ENCODE assay signal across 2 cellular contexts in the genomic region with DNA sequence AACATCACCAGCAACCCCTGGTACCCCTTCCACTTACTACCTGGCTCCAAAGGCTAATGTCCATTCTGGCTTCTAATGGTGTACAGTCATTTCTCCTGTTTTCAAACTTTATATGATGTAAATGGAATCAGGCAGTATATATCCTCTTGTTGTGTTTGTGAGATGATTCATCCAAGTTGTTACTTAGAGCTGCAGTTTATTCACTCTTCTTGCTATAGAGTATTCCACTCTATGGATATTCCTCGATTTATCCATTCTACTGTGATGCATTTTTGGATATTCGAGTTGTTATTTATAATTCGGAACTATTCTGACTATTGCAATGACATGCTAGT.
TF ChIP-seq lines count a peak whose summit lies in the region.

No MANE protein-coding gene starts in this region.

TF ChIP-seq in A549, 52 proteins besides CTCF, POLR2A, EP300 and RAD21:
- TF ChIP-seq, protein P1, sequence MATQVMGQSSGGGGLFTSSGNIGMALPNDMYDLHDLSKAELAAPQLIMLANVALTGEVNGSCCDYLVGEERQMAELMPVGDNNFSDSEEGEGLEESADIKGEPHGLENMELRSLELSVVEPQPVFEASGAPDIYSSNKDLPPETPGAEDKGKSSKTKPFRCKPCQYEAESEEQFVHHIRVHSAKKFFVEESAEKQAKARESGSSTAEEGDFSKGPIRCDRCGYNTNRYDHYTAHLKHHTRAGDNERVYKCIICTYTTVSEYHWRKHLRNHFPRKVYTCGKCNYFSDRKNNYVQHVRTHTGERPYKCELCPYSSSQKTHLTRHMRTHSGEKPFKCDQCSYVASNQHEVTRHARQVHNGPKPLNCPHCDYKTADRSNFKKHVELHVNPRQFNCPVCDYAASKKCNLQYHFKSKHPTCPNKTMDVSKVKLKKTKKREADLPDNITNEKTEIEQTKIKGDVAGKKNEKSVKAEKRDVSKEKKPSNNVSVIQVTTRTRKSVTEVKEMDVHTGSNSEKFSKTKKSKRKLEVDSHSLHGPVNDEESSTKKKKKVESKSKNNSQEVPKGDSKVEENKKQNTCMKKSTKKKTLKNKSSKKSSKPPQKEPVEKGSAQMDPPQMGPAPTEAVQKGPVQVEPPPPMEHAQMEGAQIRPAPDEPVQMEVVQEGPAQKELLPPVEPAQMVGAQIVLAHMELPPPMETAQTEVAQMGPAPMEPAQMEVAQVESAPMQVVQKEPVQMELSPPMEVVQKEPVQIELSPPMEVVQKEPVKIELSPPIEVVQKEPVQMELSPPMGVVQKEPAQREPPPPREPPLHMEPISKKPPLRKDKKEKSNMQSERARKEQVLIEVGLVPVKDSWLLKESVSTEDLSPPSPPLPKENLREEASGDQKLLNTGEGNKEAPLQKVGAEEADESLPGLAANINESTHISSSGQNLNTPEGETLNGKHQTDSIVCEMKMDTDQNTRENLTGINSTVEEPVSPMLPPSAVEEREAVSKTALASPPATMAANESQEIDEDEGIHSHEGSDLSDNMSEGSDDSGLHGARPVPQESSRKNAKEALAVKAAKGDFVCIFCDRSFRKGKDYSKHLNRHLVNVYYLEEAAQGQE (IDR thresholded peaks at IDR 0.05): no peak
- TF ChIP-seq, protein P2, sequence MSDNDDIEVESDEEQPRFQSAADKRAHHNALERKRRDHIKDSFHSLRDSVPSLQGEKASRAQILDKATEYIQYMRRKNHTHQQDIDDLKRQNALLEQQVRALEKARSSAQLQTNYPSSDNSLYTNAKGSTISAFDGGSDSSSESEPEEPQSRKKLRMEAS (IDR thresholded peaks at IDR 0.05): no peak
- TF ChIP-seq, protein P3, sequence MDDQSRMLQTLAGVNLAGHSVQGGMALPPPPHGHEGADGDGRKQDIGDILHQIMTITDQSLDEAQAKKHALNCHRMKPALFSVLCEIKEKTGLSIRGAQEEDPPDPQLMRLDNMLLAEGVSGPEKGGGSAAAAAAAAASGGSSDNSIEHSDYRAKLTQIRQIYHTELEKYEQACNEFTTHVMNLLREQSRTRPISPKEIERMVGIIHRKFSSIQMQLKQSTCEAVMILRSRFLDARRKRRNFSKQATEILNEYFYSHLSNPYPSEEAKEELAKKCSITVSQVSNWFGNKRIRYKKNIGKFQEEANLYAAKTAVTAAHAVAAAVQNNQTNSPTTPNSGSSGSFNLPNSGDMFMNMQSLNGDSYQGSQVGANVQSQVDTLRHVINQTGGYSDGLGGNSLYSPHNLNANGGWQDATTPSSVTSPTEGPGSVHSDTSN (IDR thresholded peaks at IDR 0.05): no peak
- no peak for TF ChIP-seq HDAC2 (IDR thresholded peaks at IDR 0.05)
- TF ChIP-seq POLR2AphosphoS2 (conservative IDR thresholded peaks at IDR 0.05; ENCODE audit: low read length): no peak
- TF ChIP-seq CHD4 (IDR thresholded peaks at IDR 0.05; ENCODE audit: borderline replicate concordance): no peak
- TF ChIP-seq KDM5A (IDR thresholded peaks at IDR 0.05): no peak
- no peak for TF ChIP-seq ZSCAN20 (CRISPR knock-in tag; IDR thresholded peaks at IDR 0.05)
- TF ChIP-seq, protein P4, sequence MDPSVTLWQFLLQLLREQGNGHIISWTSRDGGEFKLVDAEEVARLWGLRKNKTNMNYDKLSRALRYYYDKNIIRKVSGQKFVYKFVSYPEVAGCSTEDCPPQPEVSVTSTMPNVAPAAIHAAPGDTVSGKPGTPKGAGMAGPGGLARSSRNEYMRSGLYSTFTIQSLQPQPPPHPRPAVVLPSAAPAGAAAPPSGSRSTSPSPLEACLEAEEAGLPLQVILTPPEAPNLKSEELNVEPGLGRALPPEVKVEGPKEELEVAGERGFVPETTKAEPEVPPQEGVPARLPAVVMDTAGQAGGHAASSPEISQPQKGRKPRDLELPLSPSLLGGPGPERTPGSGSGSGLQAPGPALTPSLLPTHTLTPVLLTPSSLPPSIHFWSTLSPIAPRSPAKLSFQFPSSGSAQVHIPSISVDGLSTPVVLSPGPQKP (IDR thresholded peaks at IDR 0.05; ENCODE audit: low read depth, low read length): no peak
- TF ChIP-seq NPAS2 (CRISPR knock-in tag; IDR thresholded peaks at IDR 0.05; ENCODE audit: borderline replicate concordance): no peak
- TF ChIP-seq EHMT2 (IDR thresholded peaks at IDR 0.05; ENCODE audit: low read depth): no peak
- TF ChIP-seq, protein P5, sequence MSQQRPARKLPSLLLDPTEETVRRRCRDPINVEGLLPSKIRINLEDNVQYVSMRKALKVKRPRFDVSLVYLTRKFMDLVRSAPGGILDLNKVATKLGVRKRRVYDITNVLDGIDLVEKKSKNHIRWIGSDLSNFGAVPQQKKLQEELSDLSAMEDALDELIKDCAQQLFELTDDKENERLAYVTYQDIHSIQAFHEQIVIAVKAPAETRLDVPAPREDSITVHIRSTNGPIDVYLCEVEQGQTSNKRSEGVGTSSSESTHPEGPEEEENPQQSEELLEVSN (IDR thresholded peaks at IDR 0.05; ENCODE audit: borderline replicate concordance, low read depth): no peak
- TF ChIP-seq ZNF302 (CRISPR knock-in tag; IDR thresholded peaks at IDR 0.05): no peak
- TF ChIP-seq BHLHE40 (IDR thresholded peaks at IDR 0.05; ENCODE audit: low read depth, low read length): no peak
- no peak for TF ChIP-seq HEYL (CRISPR knock-in tag; IDR thresholded peaks at IDR 0.05)
- no peak for TF ChIP-seq MAFK (IDR thresholded peaks at IDR 0.05; ENCODE audit: partially characterized antibody)
- no peak for TF ChIP-seq HOXB13 (CRISPR knock-in tag; IDR thresholded peaks at IDR 0.05; ENCODE audit: low read depth)

TF ChIP-seq in HCT116, 20 proteins besides CTCF, POLR2A, EP300 and RAD21 (continued from another document):
- TF ChIP-seq, protein P6, sequence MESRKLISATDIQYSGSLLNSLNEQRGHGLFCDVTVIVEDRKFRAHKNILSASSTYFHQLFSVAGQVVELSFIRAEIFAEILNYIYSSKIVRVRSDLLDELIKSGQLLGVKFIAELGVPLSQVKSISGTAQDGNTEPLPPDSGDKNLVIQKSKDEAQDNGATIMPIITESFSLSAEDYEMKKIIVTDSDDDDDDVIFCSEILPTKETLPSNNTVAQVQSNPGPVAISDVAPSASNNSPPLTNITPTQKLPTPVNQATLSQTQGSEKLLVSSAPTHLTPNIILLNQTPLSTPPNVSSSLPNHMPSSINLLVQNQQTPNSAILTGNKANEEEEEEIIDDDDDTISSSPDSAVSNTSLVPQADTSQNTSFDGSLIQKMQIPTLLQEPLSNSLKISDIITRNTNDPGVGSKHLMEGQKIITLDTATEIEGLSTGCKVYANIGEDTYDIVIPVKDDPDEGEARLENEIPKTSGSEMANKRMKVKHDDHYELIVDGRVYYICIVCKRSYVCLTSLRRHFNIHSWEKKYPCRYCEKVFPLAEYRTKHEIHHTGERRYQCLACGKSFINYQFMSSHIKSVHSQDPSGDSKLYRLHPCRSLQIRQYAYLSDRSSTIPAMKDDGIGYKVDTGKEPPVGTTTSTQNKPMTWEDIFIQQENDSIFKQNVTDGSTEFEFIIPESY (IDR thresholded peaks at IDR 0.05; ENCODE audit: extremely low read depth, insufficient replicate concordance, low read length): no peak
- no peak for TF ChIP-seq SP1 (IDR thresholded peaks at IDR 0.05; ENCODE audit: low read depth)
- TF ChIP-seq TCF7L2 (IDR thresholded peaks at IDR 0.05; ENCODE audit: borderline replicate concordance, extremely low read depth, insufficient read depth, insufficient read length): no peak
- no peak for TF ChIP-seq POLR2AphosphoS5 (IDR thresholded peaks at IDR 0.05; ENCODE audit: low read depth, low read length)
- TF ChIP-seq, protein P7, sequence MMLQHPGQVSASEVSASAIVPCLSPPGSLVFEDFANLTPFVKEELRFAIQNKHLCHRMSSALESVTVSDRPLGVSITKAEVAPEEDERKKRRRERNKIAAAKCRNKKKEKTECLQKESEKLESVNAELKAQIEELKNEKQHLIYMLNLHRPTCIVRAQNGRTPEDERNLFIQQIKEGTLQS (IDR thresholded peaks at IDR 0.05): no peak
- TF ChIP-seq JUND (IDR thresholded peaks at IDR 0.05): no peak
- TF ChIP-seq ELF1 (IDR thresholded peaks at IDR 0.05; ENCODE audit: borderline replicate concordance, low read depth): no peak
- no peak for TF ChIP-seq EZH2 (IDR thresholded peaks at IDR 0.05)
- TF ChIP-seq EZH2phosphoT487 (IDR thresholded peaks at IDR 0.05; ENCODE audit: borderline replicate concordance): no peak
